ENCODE assay signal across 23 cellular contexts in the genomic region with DNA sequence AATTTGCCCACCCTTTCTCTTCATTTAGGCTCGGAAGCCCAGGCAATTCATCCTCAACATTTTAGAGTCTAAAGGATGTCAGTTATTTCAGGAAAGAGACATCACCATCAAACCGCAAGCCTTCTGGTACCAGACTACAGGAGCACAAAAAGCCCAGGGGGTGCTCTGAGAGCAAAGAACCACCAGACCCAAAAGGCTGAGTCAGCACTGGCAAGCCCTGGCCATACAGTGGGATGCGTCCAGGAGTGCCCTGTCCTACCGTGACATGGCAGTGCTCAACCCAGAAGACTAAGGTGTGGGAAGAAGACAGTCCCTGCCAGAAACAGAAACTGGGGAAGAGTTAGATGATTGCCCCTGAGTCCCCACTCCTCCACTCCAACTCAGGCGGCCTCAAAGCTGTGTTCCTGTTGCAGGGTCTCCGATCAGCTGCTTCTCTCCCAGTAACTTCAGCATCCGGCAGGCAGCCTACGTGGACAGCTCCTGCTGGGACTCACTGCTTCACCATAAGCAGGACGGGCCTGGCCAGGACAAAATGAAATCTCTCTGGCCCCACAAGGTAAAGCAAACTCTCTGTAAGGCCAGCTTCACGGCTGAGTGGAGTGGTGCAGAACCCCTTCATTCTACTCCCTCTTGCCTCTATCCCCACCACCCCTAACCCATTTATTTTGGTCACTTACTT. TPM values are rescaled to one million over a fixed set of nuclear protein-coding genes. Genes with fewer than 3 reads are reported as not detected.
DNase-seq lines count a peak whose midpoint lies in the region; TF ChIP-seq lines count a peak whose summit lies in the region.
"Had no signal": no experiment of that assay in that cellular context is flagged by ENCODE, and none has a peak within 500 bp of the region (broad histone marks: within the 10 kb centered on the region; RNA-seq: fewer than 3 reads in every experiment).

No MANE protein-coding gene starts in this region.

- no peaks in the 10 kb centered on the region for H3K36me3 Mint-ChIP-seq in Calu3 (ENCODE audit: insufficient read depth, unreplicated experiment)

- no peaks in the 10 kb centered on the region for H3K9me2 ChIP-seq in Loucy (replicated peaks; ENCODE audit: low read depth, low read length)

- no peaks in the 10 kb centered on the region for H3K9me3 Mint-ChIP-seq in Calu3 (ENCODE audit: low read depth, unreplicated experiment)
- H3K9me3 Mint-ChIP-seq: activated B cell treated with CpG ODN at 0.5 μM for 24 hours; activated naive CD4-positive, alpha-beta T cell treated with anti-CD3 and anti-CD28 coated beads for 36 hours had no signal

- H4K20me1 ChIP-seq in Loucy (ENCODE audit: insufficient read depth, low read length, poor library complexity, severe bottlenecking) = no peaks in the 10 kb centered on the region

- no peak for TF ChIP-seq POLR2A in Peyer's patch (IDR thresholded peaks at IDR 0.05)
- TF ChIP-seq POLR2A in esophagus squamous epithelium (IDR thresholded peaks at IDR 0.05) = no peak

- BruUV-seq in Calu3 (replicated peaks; lab: Mats Ljungman, UMichigan) = no TSS peak

- H3K4me1 ChIP-seq in Loucy (ENCODE audit: insufficient read depth, low read length, poor library complexity, severe bottlenecking) (peaks cover 9% of the 10 kb centered on the region), Peyer's patch (no peaks in the 10 kb centered on the region), esophagus squamous epithelium (no peaks in the 10 kb centered on the region)
- H3K4me1 ChIP-seq: ascending aorta, left ventricle myocardium inferior, spleen, upper lobe of right lung had no signal

- H3K27me3 Mint-ChIP-seq in Calu3 (ENCODE audit: unreplicated experiment) = peaks cover 37% of the 10 kb centered on the region

- no peak overlapping the region for H3K9ac ChIP-seq in Loucy (ENCODE audit: low read depth, low read length, poor library complexity, severe bottlenecking)

- H3K27ac Mint-ChIP-seq in Calu3 (ENCODE audit: unreplicated experiment) = no peak overlapping the region
- H3K27ac Mint-ChIP-seq: activated B cell treated with CpG ODN at 0.5 μM for 24 hours; activated naive CD4-positive, alpha-beta T cell treated with anti-CD3 and anti-CD28 coated beads for 36 hours had no signal

- H3K4me3 ChIP-seq in Loucy (ENCODE audit: low read length, poor library complexity, severe bottlenecking) (no peak overlapping the region), choroid plexus epithelial cell (ENCODE audit: low read depth, low read length) (no peak overlapping the region), Peyer's patch (no peak overlapping the region), esophagus squamous epithelium (no peak overlapping the region)
- H3K4me3 ChIP-seq: ascending aorta, left ventricle myocardium inferior, SK-N-MC, spleen, upper lobe of right lung had no signal

- 65 to 73% methylated on average over 5 to 8 of the region's 10 CpGs for WGBS in esophagus squamous epithelium, 2 donors

- peak overlapping the region; percentile 26; the same call in 1 of the 2 replicates for H2AFZ ChIP-seq in Loucy (ENCODE audit: low read length)

- H3K27ac ChIP-seq in Peyer's patch (no peak overlapping the region), esophagus squamous epithelium (no peak overlapping the region)
- H3K27ac ChIP-seq: ascending aorta, left ventricle myocardium inferior, SK-N-MC, spleen, upper lobe of right lung had no signal

- intact Hi-C loops in Calu3 (cut with micrococcal nuclease; ENCODE audit: unreplicated experiment) (no loop called here), esophagus squamous epithelium (cut with DNase I) (no loop called here)

- no peaks in the 10 kb centered on the region for H3K4me1 Mint-ChIP-seq in Calu3 (ENCODE audit: low read depth, unreplicated experiment)
- H3K4me1 Mint-ChIP-seq: activated B cell treated with CpG ODN at 0.5 μM for 24 hours had no signal

- no peaks in the 10 kb centered on the region for H3K36me3 ChIP-seq in Loucy (ENCODE audit: insufficient read depth, low read length)
- no peaks in the 10 kb centered on the region for H3K36me3 ChIP-seq in Peyer's patch
- H3K36me3 ChIP-seq in esophagus squamous epithelium = no peaks in the 10 kb centered on the region
- H3K36me3 ChIP-seq: ascending aorta, left ventricle myocardium inferior, spleen, upper lobe of right lung had no signal

- H3K4me2 ChIP-seq in Loucy (ENCODE audit: low read depth, low read length, poor library complexity, severe bottlenecking) = peak overlapping the region; percentile 35

- DNase-seq in EH (ENCODE audit: low read depth) (peak; percentile 16), choroid plexus epithelial cell (ENCODE audit: low read depth) (peak; percentile 48), myocyte (ENCODE audit: low read depth) (peak; percentile 3), NCI-H187 (lab: John Stamatoyannopoulos, UW) (no peak), Calu3 (no peak), Peyer's patch (no peak), esophagus squamous epithelium (lab: John Stamatoyannopoulos, UW) (no peak)
- DNase-seq: activated B cell treated with CpG ODN at 0.5 μM for 24 hours; effector memory CD4-positive, alpha-beta T cell; left ventricle myocardium inferior; NCI-H1417 treated with DMSO at 0.1 percent for 48 hours; NCI-H2171; spleen; stimulated activated CD8-positive, alpha-beta memory T cell treated with anti-CD3 and anti-CD28 coated beads, Interleukin-4, amount 100 ng/mL, for 48 hours; upper lobe of right lung had no signal

- H3K9me3 ChIP-seq in Loucy (ENCODE audit: insufficient read depth, low read depth, low read length) (no peaks in the 10 kb centered on the region), Peyer's patch (no peaks in the 10 kb centered on the region), esophagus squamous epithelium (no peaks in the 10 kb centered on the region)
- H3K9me3 ChIP-seq: ascending aorta, left ventricle myocardium inferior, spleen, upper lobe of right lung had no signal

- TF ChIP-seq CTCF in Loucy (conservative IDR thresholded peaks at IDR 0.05; ENCODE audit: low read length) (no peak), choroid plexus epithelial cell (conservative IDR thresholded peaks at IDR 0.05; ENCODE audit: low read depth, low read length) (no peak), Calu3 (IDR thresholded peaks at IDR 0.05; ENCODE audit: unreplicated experiment) (no peak), Peyer's patch (IDR thresholded peaks at IDR 0.05) (no peak), esophagus squamous epithelium (IDR thresholded peaks at IDR 0.05) (no peak)

- CTCF ChIA-PET in Calu3 (lab: Charles Lee) = interaction anchor here (1.1 kb wide), 1 partner anchor 20 kb away, joined by 3 read pairs; no protein-coding TSS in a partner anchor

- no peak overlapping the region for H3K4me3 Mint-ChIP-seq in Calu3 (ENCODE audit: low read depth, unreplicated experiment)
- H3K4me3 Mint-ChIP-seq: activated B cell treated with CpG ODN at 0.5 μM for 24 hours; activated naive CD4-positive, alpha-beta T cell treated with anti-CD3 and anti-CD28 coated beads for 36 hours had no signal

- H3K27me3 ChIP-seq in Loucy (ENCODE audit: insufficient read depth, low read length, poor library complexity, severe bottlenecking) (peaks cover 2% of the 10 kb centered on the region), Peyer's patch (peaks cover 0 to 4% of the 10 kb centered on the region in 2 donors), esophagus squamous epithelium (peaks cover 0 to 39% (median 0%) of the 10 kb centered on the region in 4 donors)
- H3K27me3 ChIP-seq: ascending aorta had no signal

- H3F3A ChIP-seq in Loucy (ENCODE audit: low read depth) = no peaks in the 10 kb centered on the region

- H3K79me2 ChIP-seq in Loucy (ENCODE audit: insufficient read depth, low read length) = no peaks in the 10 kb centered on the region

RNA-seq across cellular contexts. Expression of a gene that starts 1.5 kb away (rescaled TPM):
- not detected in 2 replicates for total RNA-seq in myocyte
- not detected for polyA plus RNA-seq in myocyte (2012)
- not detected in 2 replicates for total RNA-seq in Calu3 (2022)
- total RNA-seq in Peyer's patch = not detected
- total RNA-seq in esophagus squamous epithelium = not detected
- total RNA-seq: activated B cell treated with CpG ODN at 0.5 μM for 24 hours; activated naive CD4-positive, alpha-beta T cell treated with anti-CD3 and anti-CD28 coated beads for 36 hours; ascending aorta; cerebellum; left ventricle myocardium inferior; mononuclear cell; OCI-LY7; spleen; subcutaneous adipose tissue; upper lobe of right lung had no signal
- polyA plus RNA-seq: spleen had no signal

RNA-seq across cellular contexts. Expression of a gene that starts 10.0 kb away (rescaled TPM):
- total RNA-seq in myocyte = 21.7 and 23.8 TPM in 2 replicates
- 33.8 TPM for polyA plus RNA-seq in myocyte (2012)
- 18.8 and 19.1 TPM in 2 replicates for total RNA-seq in Calu3 (2022)
- 10 to 100 TPM; 35.9 to 79.2 (median 55.7) TPM for total RNA-seq in Peyer's patch
- total RNA-seq in esophagus squamous epithelium = 10 to 100 TPM; 15.4 to 31.2 (median 19.8) TPM

RNA-seq across cellular contexts. Expression of a gene that starts 42.9 kb away (rescaled TPM):
- total RNA-seq in myocyte = not detected in 2 replicates
- not detected for polyA plus RNA-seq in myocyte (2012)
- not detected in 2 replicates for total RNA-seq in Calu3 (2022)
- total RNA-seq in Peyer's patch = not detected
- total RNA-seq in esophagus squamous epithelium = not detected
- total RNA-seq: activated B cell treated with CpG ODN at 0.5 μM for 24 hours; activated naive CD4-positive, alpha-beta T cell treated with anti-CD3 and anti-CD28 coated beads for 36 hours; ascending aorta; cerebellum; left ventricle myocardium inferior; mononuclear cell; OCI-LY7; spleen; subcutaneous adipose tissue; upper lobe of right lung had no signal
- polyA plus RNA-seq: spleen had no signal

Comparison
In these comparisons a context has a peak if more than half of its experiments do, and no peak if none do; other contexts are left out.
1. DNase-seq: peak in EH (single experiment), choroid plexus epithelial cell (single experiment) and myocyte (single experiment); none in NCI-H187 (0 of 2), Calu3 (single experiment), Peyer's patch (0 of 3) and esophagus squamous epithelium (single experiment).